Comparison of ENCODE assay signal across 12 cellular contexts in the genomic region with DNA sequence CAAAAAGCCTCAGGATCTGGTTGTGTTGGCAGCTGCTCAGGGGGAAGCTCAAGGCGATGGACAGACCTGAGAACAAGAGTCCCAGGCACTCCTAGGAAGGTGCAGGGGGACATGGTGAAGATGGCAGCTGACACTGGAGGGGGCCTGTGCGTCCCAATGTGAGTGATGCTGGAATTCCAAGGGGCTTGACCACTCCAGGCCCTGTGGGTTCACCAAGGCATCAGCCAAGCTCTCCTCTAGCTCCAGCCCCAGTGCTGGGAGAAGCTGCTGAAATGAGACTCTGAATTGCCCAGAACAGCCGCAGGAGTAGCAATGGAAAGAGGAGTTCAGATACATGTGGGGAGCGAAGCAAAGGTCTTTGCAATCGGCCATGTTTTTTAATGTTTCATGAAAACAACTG.
"Had no signal": no experiment of that assay in that cellular context is flagged by ENCODE, and none has a peak within 500 bp of the region (broad histone marks: within the 10 kb centered on the region; RNA-seq: fewer than 3 reads in every experiment).

No MANE protein-coding gene starts in this region.

- H3K27ac Mint-ChIP-seq: neural progenitor cell had no signal

- H3K9me3 Mint-ChIP-seq: neural progenitor cell had no signal

- H3K4me3 ChIP-seq: heart left ventricle, neural progenitor cell, stomach, thoracic aorta had no signal

- H3K9ac ChIP-seq: neural progenitor cell, parathyroid adenoma had no signal

- H3K4me3 Mint-ChIP-seq: neural progenitor cell, T-helper 17 cell had no signal

- H3K9me3 ChIP-seq: heart left ventricle, stomach, thoracic aorta had no signal

- DNase-seq: activated CD4-positive, CD25-positive, alpha-beta regulatory T cell; activated effector memory CD4-positive, alpha-beta T cell treated with anti-CD3 and anti-CD28 coated beads, Interleukin-2, amount 50 U/mL, for 16 hours; foreskin melanocyte; heart left ventricle; islet precursor cell; stimulated activated CD4-positive, alpha-beta T cell treated with anti-CD3 and anti-CD28 coated beads, Interleukin-2, amount 100 ng/mL, for 48 hours; stomach; T-helper 17 cell had no signal

- H3K4me2 ChIP-seq: neural progenitor cell had no signal

- H3K27me3 ChIP-seq: heart left ventricle, neural progenitor cell, stomach had no signal

- H3K27ac ChIP-seq: heart left ventricle, neural progenitor cell, parathyroid adenoma, stomach, thoracic aorta had no signal

- ATAC-seq: heart left ventricle, left lobe of liver, T-helper 17 cell had no signal

- H2AFZ ChIP-seq: neural progenitor cell, parathyroid adenoma had no signal

- H3K4me1 Mint-ChIP-seq: neural progenitor cell had no signal

- H3K27me3 Mint-ChIP-seq: T-helper 17 cell had no signal

- H3K36me3 ChIP-seq: neural progenitor cell had no signal

- H3K4me1 ChIP-seq: neural progenitor cell, stomach had no signal
